ENCODE assay signal across 1 cellular context in the genomic region with DNA sequence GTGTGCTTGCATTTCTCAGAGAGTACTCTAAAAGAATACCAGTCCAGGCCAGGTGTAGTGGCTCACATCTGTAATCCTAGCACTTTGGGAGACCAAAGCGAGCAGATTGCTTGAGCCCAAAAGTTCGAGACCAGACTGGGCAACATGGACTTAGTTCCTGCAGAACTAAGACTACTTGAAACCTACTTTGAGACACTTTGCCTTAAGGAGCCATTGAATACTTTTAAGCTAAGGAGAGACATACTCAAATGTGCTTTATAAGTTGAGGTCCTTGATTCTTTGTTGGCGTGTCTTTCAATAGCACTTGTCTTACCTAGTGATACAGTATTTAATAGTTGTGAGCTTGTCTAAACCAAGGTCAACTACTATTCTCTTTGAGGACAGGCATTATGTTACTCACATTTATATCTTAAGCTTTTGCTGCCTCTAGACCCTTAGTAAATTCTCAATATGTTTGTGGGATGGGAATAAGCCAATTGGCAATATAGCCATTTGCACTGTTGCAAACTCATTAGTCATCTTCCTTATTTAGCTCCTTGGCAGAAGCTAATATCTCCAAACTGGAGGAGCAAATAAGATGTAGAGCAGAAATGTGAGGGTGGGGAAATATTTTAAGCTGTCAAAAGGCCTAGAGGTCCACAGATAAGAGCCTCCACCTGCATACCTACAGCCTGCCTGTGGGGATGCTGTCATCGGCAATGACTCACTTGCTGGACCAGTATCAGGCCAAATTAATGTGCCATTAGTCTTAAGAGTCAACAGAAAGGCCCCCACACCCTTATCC.
TF ChIP-seq lines count a peak whose summit lies in the region.

No MANE protein-coding gene starts in this region.

TF ChIP-seq in HCT116, 20 proteins besides CTCF, POLR2A, EP300 and RAD21:
- no peak for TF ChIP-seq ATF3 (IDR thresholded peaks at IDR 0.05)
- TF ChIP-seq EZH2phosphoT487 (IDR thresholded peaks at IDR 0.05; ENCODE audit: borderline replicate concordance), result no peak
- no peak for TF ChIP-seq REST (IDR thresholded peaks at IDR 0.05; ENCODE audit: low read depth)
